Comparison of ENCODE assay signal across 14 cellular contexts in the genomic region with DNA sequence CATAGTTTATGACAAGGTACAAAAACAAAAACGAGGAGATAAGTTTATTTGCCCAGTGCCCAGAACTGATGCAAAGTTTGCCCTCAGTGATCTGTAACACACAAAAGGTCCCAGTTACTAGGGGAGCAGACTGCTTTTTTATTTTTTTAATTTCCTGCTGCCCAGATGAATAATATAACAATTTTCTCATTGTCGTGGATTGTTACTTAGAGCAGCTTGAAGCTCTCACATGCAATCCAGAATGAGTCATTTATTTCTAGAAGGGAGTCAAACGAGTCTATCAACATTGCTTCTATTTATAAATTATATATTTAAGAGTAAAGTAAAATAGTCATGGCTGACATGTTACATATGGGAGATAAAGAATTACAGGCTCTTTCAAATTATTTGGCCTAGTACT. TPM values are rescaled to one million over a fixed set of nuclear protein-coding genes. Genes with fewer than 3 reads are reported as not detected.
DNase-seq lines count a peak whose midpoint lies in the region; ATAC-seq and TF ChIP-seq lines count a peak whose summit lies in the region.
"Had no signal": no experiment of that assay in that cellular context is flagged by ENCODE, and none has a peak within 500 bp of the region (broad histone marks: within the 10 kb centered on the region; RNA-seq: fewer than 3 reads in every experiment).

No MANE protein-coding gene starts in this region.

- no peaks in the 10 kb centered on the region for H3K27me3 Mint-ChIP-seq in WTC11 (ENCODE audit: low read depth)

- ATAC-seq in Right ventricle myocardium superior (ENCODE audit: poor library complexity) (peak; percentile 27), WTC11 (no peak)
- ATAC-seq: mucosa of descending colon had no signal

- no peak for TF ChIP-seq CTCF in WTC11 (IDR thresholded peaks at IDR 0.05)

- CTCF ChIA-PET in WTC11 (lab: Charles Lee): no interaction called here

- DNase-seq in GM03348 (ENCODE audit: low spot score): peak; percentile 55
- DNase-seq in astrocyte of the hippocampus (ENCODE audit: low read depth, low spot score): peak; percentile 66
- DNase-seq in Right ventricle myocardium superior: no peak
- peak; percentile 78 for DNase-seq in pulmonary artery endothelial cell (ENCODE audit: low read depth, low spot score)
- no peak for DNase-seq in Kasumi-1 (lab: John Stamatoyannopoulos, UW)
- no peak for DNase-seq in WTC11 (ENCODE audit: low spot score)
- no peak for DNase-seq in SW 1271 (lab: John Stamatoyannopoulos, UW)
- no peak for DNase-seq in GOT3 (lab: John Stamatoyannopoulos, UW)
- DNase-seq: activated CD4-positive, alpha-beta T cell treated with anti-CD3 and anti-CD28 coated beads, Interleukin-2, amount 50 U/mL, for 4 hours; CD4-positive, alpha-beta T cell; esophagus squamous epithelium; mucosa of descending colon; SHP77 treated with DMSO at 0.1 percent for 48 hours had no signal

- no peaks in the 10 kb centered on the region for H3K36me3 Mint-ChIP-seq in WTC11

- no peak overlapping the region for H3K4me3 Mint-ChIP-seq in WTC11
- H3K4me3 Mint-ChIP-seq: CD4-positive, alpha-beta T cell; stimulated activated naive CD8-positive, alpha-beta T cell treated with anti-CD3 and anti-CD28 coated beads, Interleukin-15, Interleukin-2, amounts not matched to agents 100 ng/mL and 50 ng/mL, for 24 hours had no signal

- POLR2A ChIA-PET in WTC11 (lab: Charles Lee): no interaction called here

- H3K9me3 Mint-ChIP-seq in WTC11: no peaks in the 10 kb centered on the region
- H3K9me3 Mint-ChIP-seq: stimulated activated naive CD8-positive, alpha-beta T cell treated with anti-CD3 and anti-CD28 coated beads, Interleukin-15, Interleukin-2, amounts not matched to agents 100 ng/mL and 50 ng/mL, for 24 hours had no signal

- no peak overlapping the region for H3K27ac Mint-ChIP-seq in WTC11
- H3K27ac Mint-ChIP-seq: CD4-positive, alpha-beta T cell; stimulated activated naive CD8-positive, alpha-beta T cell treated with anti-CD3 and anti-CD28 coated beads, Interleukin-15, Interleukin-2, amounts not matched to agents 100 ng/mL and 50 ng/mL, for 24 hours had no signal

- intact Hi-C loops in Right ventricle myocardium superior (cut with DNase I): no loop called here

- H3K4me1 Mint-ChIP-seq in WTC11: peaks cover 33% of the 10 kb centered on the region

TF ChIP-seq in WTC11, 78 proteins besides CTCF, POLR2A, EP300 and RAD21:
- no peak for TF ChIP-seq ERG (CRISPR knock-in tag; IDR thresholded peaks at IDR 0.05)
- TF ChIP-seq, protein P1, sequence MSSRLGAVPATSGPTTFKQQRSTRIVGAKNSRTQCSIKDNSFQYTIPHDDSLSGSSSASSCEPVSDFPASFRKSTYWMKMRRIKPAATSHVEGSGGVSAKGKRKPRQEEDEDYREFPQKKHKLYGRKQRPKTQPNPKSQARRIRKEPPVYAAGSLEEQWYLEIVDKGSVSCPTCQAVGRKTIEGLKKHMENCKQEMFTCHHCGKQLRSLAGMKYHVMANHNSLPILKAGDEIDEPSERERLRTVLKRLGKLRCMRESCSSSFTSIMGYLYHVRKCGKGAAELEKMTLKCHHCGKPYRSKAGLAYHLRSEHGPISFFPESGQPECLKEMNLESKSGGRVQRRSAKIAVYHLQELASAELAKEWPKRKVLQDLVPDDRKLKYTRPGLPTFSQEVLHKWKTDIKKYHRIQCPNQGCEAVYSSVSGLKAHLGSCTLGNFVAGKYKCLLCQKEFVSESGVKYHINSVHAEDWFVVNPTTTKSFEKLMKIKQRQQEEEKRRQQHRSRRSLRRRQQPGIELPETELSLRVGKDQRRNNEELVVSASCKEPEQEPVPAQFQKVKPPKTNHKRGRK (CRISPR knock-in tag; IDR thresholded peaks at IDR 0.05; ENCODE audit: borderline replicate concordance): no peak
- TF ChIP-seq SMAD3 (CRISPR knock-in tag; IDR thresholded peaks at IDR 0.05; ENCODE audit: borderline replicate concordance): no peak
- no peak for TF ChIP-seq TEAD1 (CRISPR knock-in tag; IDR thresholded peaks at IDR 0.05)
TF ChIP-seq in WTC11: peak in this region for 0.

RNA-seq across cellular contexts. Expression of gene MEIS2, which starts 41.3 kb away (rescaled TPM):
- total RNA-seq in Right ventricle myocardium superior (43.9 TPM), pulmonary artery endothelial cell (53.1 and 106 TPM in 2 replicates), WTC11 (2021) (0.30 to 1.2 TPM (median 0.57 TPM) in 3 replicates)
- total RNA-seq: CD4-positive, alpha-beta T cell had no signal

Comparison
In these comparisons a context has a peak if more than half of its experiments do, and no peak if none do; other contexts are left out.
1. DNase-seq: peak in GM03348 (single experiment), astrocyte of the hippocampus (single experiment) and pulmonary artery endothelial cell (single experiment); none in Right ventricle myocardium superior (single experiment), Kasumi-1 (0 of 2), WTC11 (single experiment), SW 1271 (0 of 2) and GOT3 (single experiment).
2. RNA of gene MEIS2, which starts 41.3 kb away (total RNA-seq): 53.1 to 106 TPM in pulmonary artery endothelial cell and 43.9 TPM in Right ventricle myocardium superior (single experiment); 0.30 to 1.2 TPM in WTC11; every median in the first group is over 10 times any median in the second.